18 cellular contexts compared by ENCODE assay signal in genomic region chr7:47357398-47357797, GRCh38.
"Had no signal": no experiment of that assay in that cellular context is flagged by ENCODE, and none has a peak within 500 bp of the region (broad histone marks: within the 10 kb centered on the region; RNA-seq: fewer than 3 reads in every experiment).

No MANE protein-coding gene starts in this region.

- H3K27me3 Mint-ChIP-seq: activated naive CD8-positive, alpha-beta T cell; activated T-cell treated with anti-CD3 and anti-CD28 coated beads, Interleukin-2, amount 50 U/mL, for 24 hours; activated T-helper 17 cell treated with anti-CD3 and anti-CD28 coated beads, Interleukin-2, amount 50 U/mL, for 72 hours; naive B cell; stimulated activated memory B cell treated with anti-CD40 and anti-IgM and Interleukin-4, amounts not matched to agents 10 μg/mL and 1 μg/mL and 100 μg/mL, for 72 hours had no signal

- H3K36me3 Mint-ChIP-seq: activated naive CD8-positive, alpha-beta T cell; naive B cell had no signal

- H3K27ac Mint-ChIP-seq: activated naive CD8-positive, alpha-beta T cell; activated T-cell treated with anti-CD3 and anti-CD28 coated beads, Interleukin-2, amount 50 U/mL, for 24 hours; activated T-helper 17 cell treated with anti-CD3 and anti-CD28 coated beads, Interleukin-2, amount 50 U/mL, for 72 hours; naive B cell; stimulated activated memory B cell treated with anti-CD40 and anti-IgM and Interleukin-4, amounts not matched to agents 10 μg/mL and 1 μg/mL and 100 μg/mL, for 72 hours had no signal

- H3K4me3 Mint-ChIP-seq: activated naive CD8-positive, alpha-beta T cell; activated T-cell treated with anti-CD3 and anti-CD28 coated beads, Interleukin-2, amount 50 U/mL, for 24 hours; activated T-helper 17 cell treated with anti-CD3 and anti-CD28 coated beads, Interleukin-2, amount 50 U/mL, for 72 hours; stimulated activated memory B cell treated with anti-CD40 and anti-IgM and Interleukin-4, amounts not matched to agents 10 μg/mL and 1 μg/mL and 100 μg/mL, for 72 hours had no signal

- H3K4me1 Mint-ChIP-seq: activated T-helper 17 cell treated with anti-CD3 and anti-CD28 coated beads, Interleukin-2, amount 50 U/mL, for 72 hours had no signal

- ATAC-seq: activated T-helper 17 cell treated with anti-CD3 and anti-CD28 coated beads, Interleukin-2, amount 50 U/mL, for 72 hours; heart left ventricle; sciatic nerve; stimulated activated memory B cell treated with anti-CD40 and anti-IgM and Interleukin-4, amounts not matched to agents 10 μg/mL and 1 μg/mL and 100 μg/mL, for 72 hours; upper lobe of right lung had no signal

- DNase-seq: activated CD4-positive, alpha-beta T cell treated with anti-CD3 and anti-CD28 coated beads for 1 hour; activated CD8-positive, alpha-beta memory T cell treated with anti-CD3 and anti-CD28 coated beads for 24 hours; activated CD8-positive, alpha-beta memory T cell treated with anti-CD3 and anti-CD28 coated beads, Interleukin-2, amount 50 U/mL, for 4 hours; activated T-cell treated with anti-CD3 and anti-CD28 coated beads, Interleukin-2, amount 50 U/mL, for 24 hours; cerebellar nuclear complex; heart left ventricle; left ventricle myocardium inferior; mammary epithelial cell; naive B cell; nucleus accumbens; stimulated activated CD4-positive, alpha-beta T cell treated with anti-CD3 and anti-CD28 coated beads, Interleukin-15, amount 100 ng/mL, for 24 hours; stomach; T-helper 9 cell; upper lobe of right lung had no signal

- H3K9me3 Mint-ChIP-seq: activated T-cell treated with anti-CD3 and anti-CD28 coated beads, Interleukin-2, amount 50 U/mL, for 24 hours; activated T-helper 17 cell treated with anti-CD3 and anti-CD28 coated beads, Interleukin-2, amount 50 U/mL, for 72 hours; naive B cell; stimulated activated memory B cell treated with anti-CD40 and anti-IgM and Interleukin-4, amounts not matched to agents 10 μg/mL and 1 μg/mL and 100 μg/mL, for 72 hours had no signal
